ENCODE assay signal across 32 cellular contexts in the genomic region with DNA sequence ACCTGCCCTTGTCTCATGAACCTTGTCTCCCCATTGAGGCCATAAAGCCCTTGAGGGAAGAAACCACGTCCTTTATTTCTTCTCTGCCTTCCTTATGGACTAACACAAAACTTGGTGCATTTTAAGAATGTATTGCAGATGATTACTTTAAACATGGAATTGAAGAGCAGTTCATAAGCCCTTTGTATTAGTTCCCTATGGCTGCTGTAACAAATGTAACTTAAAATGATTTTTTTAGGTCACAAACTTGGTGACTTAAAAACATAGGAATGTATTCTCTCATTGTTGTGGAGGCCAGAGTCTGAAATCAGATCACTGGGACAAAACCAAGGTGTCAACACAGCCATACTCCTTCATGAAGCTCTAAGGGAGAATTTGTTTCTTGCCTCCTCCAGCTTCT.
"Had no signal": no experiment of that assay in that cellular context is flagged by ENCODE, and none has a peak within 500 bp of the region (broad histone marks: within the 10 kb centered on the region; RNA-seq: fewer than 3 reads in every experiment).

No MANE protein-coding gene starts in this region.

- H3K36me3 ChIP-seq: ascending aorta, cardiac muscle cell had no signal

- H3K4me3 ChIP-seq: ascending aorta, cardiac muscle cell had no signal

- DNase-seq: activated B cell treated with CpG ODN at 0.5 μM for 24 hours; activated CD4-positive, alpha-beta memory T cell treated with anti-CD3 and anti-CD28 coated beads for 36 hours; activated CD4-positive, alpha-beta T cell treated with anti-CD3 and anti-CD28 coated beads for 4 hours; activated CD4-positive, alpha-beta T cell treated with anti-CD3 and anti-CD28 coated beads, Interleukin-2, amount 10 ng/mL, durations not matched to agents 24 days and 14 days; activated CD4-positive, alpha-beta T cell treated with anti-CD3 and anti-CD28 coated beads, Interleukin-2, amount 50 U/mL, for 1 hour; activated CD4-positive, alpha-beta T cell treated with anti-CD3 and anti-CD28 coated beads, Interleukin-2, amount 50 U/mL, for 4 hours; activated CD4-positive, CD25-positive, alpha-beta regulatory T cell treated with anti-CD3 and anti-CD28 coated beads, Interleukin-2, amount 50 U/mL, for 72 hours; activated CD8-positive, alpha-beta memory T cell treated with anti-CD3 and anti-CD28 coated beads, Interleukin-2, amount 50 U/mL, for 4 hours; activated CD8-positive, alpha-beta T cell treated with anti-CD3 and anti-CD28 coated beads for 36 hours; activated effector memory CD4-positive, alpha-beta T cell treated with anti-CD3 and anti-CD28 coated beads, Interleukin-2, amount 50 U/mL, for 16 hours; activated gamma-delta T cell treated with Interleukin-2 at 50 U/mL for 16 hours; activated naive CD4-positive, alpha-beta T cell; activated naive CD4-positive, alpha-beta T cell treated with anti-CD3 and anti-CD28 coated beads, Interleukin-2, amount 10 ng/mL, durations not matched to agents 7 days and 5 days; activated naive CD8-positive, alpha-beta T cell treated with anti-CD3 and anti-CD28 coated beads, Interleukin-2, amount 10 ng/mL, durations not matched to agents 7 days and 5 days; activated naive CD8-positive, alpha-beta T cell treated with anti-CD3 and anti-CD28 coated beads, Interleukin-2, amount 50 U/mL, for 24 hours; activated T-cell treated with anti-CD3 and anti-CD28 coated beads for 4 hours; activated T-cell treated with anti-CD3 and anti-CD28 coated beads, Interleukin-2, amount 50 U/mL, for 1 hour; activated T-cell treated with anti-CD3 and anti-CD28 coated beads, Interleukin-2, amount 50 U/mL, for 4 hours; activated T-cell treated with anti-CD3 and anti-CD28 coated beads, Interleukin-2, amount 50 U/mL, for 72 hours; amygdala; anterior cingulate cortex; caudate nucleus; cerebellar nuclear complex; T-helper 1 cell; T-helper 2 cell; T-helper 9 cell had no signal

- ATAC-seq: activated CD8-positive, alpha-beta T cell treated with anti-CD3 and anti-CD28 coated beads for 36 hours; activated naive CD8-positive, alpha-beta T cell treated with anti-CD3 and anti-CD28 coated beads, Interleukin-2, amount 50 U/mL, for 24 hours; activated T-cell treated with anti-CD3 and anti-CD28 coated beads, Interleukin-2, amount 50 U/mL, for 4 hours; activated T-cell treated with anti-CD3 and anti-CD28 coated beads, Interleukin-2, amount 50 U/mL, for 72 hours; activated T-helper 17 cell treated with anti-CD3 and anti-CD28 coated beads, Interleukin-2, amount 50 U/mL, for 72 hours had no signal

- FAIRE-seq: bronchial epithelial cell, TTC549 had no signal

- H3K27ac ChIP-seq: ascending aorta, cardiac muscle cell, VCaP had no signal

- H3K27me3 ChIP-seq: ascending aorta, cardiac muscle cell had no signal
